In genomic region chr7:127252380-127252718, GRCh38 we compare ENCODE assay signal across 8 cellular contexts. TPM values are rescaled to one million over a fixed set of nuclear protein-coding genes. Genes with fewer than 3 reads are reported as not detected.
DNase-seq lines count a peak whose midpoint lies in the region; ATAC-seq and TF ChIP-seq lines count a peak whose summit lies in the region.

No MANE protein-coding gene starts in this region.

- peak overlapping the region; percentile 82 for H3K4me3 Mint-ChIP-seq in progenitor cell of endocrine pancreas (ENCODE audit: low read depth)

- H3K27me3 Mint-ChIP-seq in progenitor cell of endocrine pancreas: peaks cover 77% of the 10 kb centered on the region

- peaks cover 0 to 21% (median 11%) of the 10 kb centered on the region in 4 donors for H3K4me1 ChIP-seq in Peyer's patch
- H3K4me1 ChIP-seq in esophagus muscularis mucosa: peaks cover 15 to 36% (median 27%) of the 10 kb centered on the region in 4 donors

- H3K9me3 ChIP-seq in Peyer's patch (no peaks in the 10 kb centered on the region), esophagus muscularis mucosa (no peaks in the 10 kb centered on the region)

- peaks cover 0 to 18% of the 10 kb centered on the region in 2 donors for H3K27me3 ChIP-seq in Peyer's patch
- peaks cover 0 to 84% (median 24%) of the 10 kb centered on the region in 4 donors for H3K27me3 ChIP-seq in esophagus muscularis mucosa

- no peaks in the 10 kb centered on the region for H3K36me3 ChIP-seq in Peyer's patch
- no peaks in the 10 kb centered on the region for H3K36me3 ChIP-seq in esophagus muscularis mucosa

- 2% methylated on average over 11 of the region's 11 CpGs for WGBS in esophagus muscularis mucosa

- H3K4me3 ChIP-seq in GM08714 (ENCODE audit: low read length) (peak overlapping the region; percentile 53; the same call in 1 of the 2 replicates), Peyer's patch (peak overlapping the region; percentile 64 to 80 (median 70)), esophagus muscularis mucosa (peak overlapping the region; percentile 71 to 80 (median 76))

- ATAC-seq in GM18873 (IDR thresholded peaks at IDR 0.05; ENCODE audit: low FRiP score, unreplicated experiment) (no peak), HG03280 (IDR thresholded peaks at IDR 0.05; ENCODE audit: unreplicated experiment) (no peak)

- peaks cover 5% of the 10 kb centered on the region for H3K4me1 Mint-ChIP-seq in progenitor cell of endocrine pancreas (ENCODE audit: low read depth)

- no peaks in the 10 kb centered on the region for H3K36me3 Mint-ChIP-seq in progenitor cell of endocrine pancreas (ENCODE audit: insufficient read depth)

- H3K9me3 Mint-ChIP-seq in progenitor cell of endocrine pancreas (ENCODE audit: low read depth): no peaks in the 10 kb centered on the region

- H3K27ac ChIP-seq in Peyer's patch: peak overlapping the region in 1 of 4 donors; percentile 17
- peak overlapping the region in 1 of 4 donors; percentile 53 for H3K27ac ChIP-seq in esophagus muscularis mucosa (replicated peaks in 1 of 4)

- H3K27ac Mint-ChIP-seq in progenitor cell of endocrine pancreas: peak overlapping the region; percentile 33

- no peak for TF ChIP-seq EP300 in esophagus muscularis mucosa (IDR thresholded peaks at IDR 0.05)

- TF ChIP-seq POLR2A in Peyer's patch (IDR thresholded peaks at IDR 0.05) (no peak), esophagus muscularis mucosa (IDR thresholded peaks at IDR 0.05; ENCODE audit: low read depth) (no peak)

- intact Hi-C loops in esophagus muscularis mucosa (cut with DNase I): loop anchor here (5.0 to 10.0 kb wide), 2 partner anchors 145 to 448 kb away; no protein-coding TSS in a partner anchor

- no peak for TF ChIP-seq CTCF in Peyer's patch (IDR thresholded peaks at IDR 0.05)
- no peak for TF ChIP-seq CTCF in esophagus muscularis mucosa (IDR thresholded peaks at IDR 0.05)
- no peak for TF ChIP-seq CTCF in progenitor cell of endocrine pancreas (IDR thresholded peaks at IDR 0.05; ENCODE audit: unreplicated experiment)

- DNase-seq in Peyer's patch: no peak
- no peak for DNase-seq in esophagus muscularis mucosa (ENCODE audit: extremely low spot score)
- DNase-seq in progenitor cell of endocrine pancreas (ENCODE audit: low spot score, unreplicated experiment): no peak
- DNase-seq in LoVo (ENCODE audit: low spot score): no peak
- no peak for DNase-seq in occipital lobe (lab: John Stamatoyannopoulos, UW)

RNA-seq across cellular contexts. Expression of gene GRM8, which starts 0.4 kb away (rescaled TPM):
- 1 to 10 TPM in 2 of 4 donors, not detected in 2; 1.0 to 5.0 TPM for total RNA-seq in Peyer's patch
- under 1 TPM in 1 of 4 donors, not detected in 3; 0.11 TPM for total RNA-seq in esophagus muscularis mucosa
- total RNA-seq in progenitor cell of endocrine pancreas: 4.2 and 4.5 TPM in 2 replicates
- 3.7 TPM for total RNA-seq in occipital lobe
